Comparison of ENCODE assay signal across 1 cellular context in genomic region chr22:25236417-25236816, GRCh38.
TF ChIP-seq lines count a peak whose summit lies in the region.

No MANE protein-coding gene starts in this region.

TF ChIP-seq in H1, 55 proteins besides CTCF, POLR2A, EP300 and RAD21:
- TF ChIP-seq SP1 (IDR thresholded peaks at IDR 0.05; ENCODE audit: low read depth, low read length) (no peak), RFX5 (IDR thresholded peaks at IDR 0.05; ENCODE audit: borderline replicate concordance, low read depth, low read length) (no peak), CREB1 (IDR thresholded peaks at IDR 0.05) (no peak), SIN3A (conservative IDR thresholded peaks at IDR 0.05 in 1 of 2, IDR thresholded peaks at IDR 0.05 in 1 of 2; ENCODE audit: low read depth in 1 of 2, low read length in 2 of 2) (no peak), MAX (IDR thresholded peaks at IDR 0.05) (no peak), CBX8 (IDR thresholded peaks at IDR 0.05; ENCODE audit: borderline replicate concordance, low read depth, low read length) (no peak), RBBP5 (IDR thresholded peaks at IDR 0.05; ENCODE audit: borderline replicate concordance, low read depth, low read length) (no peak), BCL11A (IDR thresholded peaks at IDR 0.05; ENCODE audit: low read depth in 2 of 2, low read length in 2 of 2) (no peak), KDM5A (IDR thresholded peaks at IDR 0.05; ENCODE audit: low read length) (no peak), SIX5 (IDR thresholded peaks at IDR 0.05; ENCODE audit: low read depth, low read length) (no peak), CBX5 (IDR thresholded peaks at IDR 0.05; ENCODE audit: low read depth, low read length) (no peak), CTBP2 (IDR thresholded peaks at IDR 0.05; ENCODE audit: borderline replicate concordance, insufficient read depth, insufficient read length, low read length) (no peak), SP2 (IDR thresholded peaks at IDR 0.05; ENCODE audit: low read length) (no peak), SAP30 (IDR thresholded peaks at IDR 0.05; ENCODE audit: insufficient read depth, insufficient replicate concordance, low read length) (no peak), MAFK (IDR thresholded peaks at IDR 0.05; ENCODE audit: low read depth, low read length) (no peak), TCF12 (IDR thresholded peaks at IDR 0.05; ENCODE audit: low read depth, low read length) (no peak)
